18 cellular contexts compared by ENCODE assay signal in the genomic region with DNA sequence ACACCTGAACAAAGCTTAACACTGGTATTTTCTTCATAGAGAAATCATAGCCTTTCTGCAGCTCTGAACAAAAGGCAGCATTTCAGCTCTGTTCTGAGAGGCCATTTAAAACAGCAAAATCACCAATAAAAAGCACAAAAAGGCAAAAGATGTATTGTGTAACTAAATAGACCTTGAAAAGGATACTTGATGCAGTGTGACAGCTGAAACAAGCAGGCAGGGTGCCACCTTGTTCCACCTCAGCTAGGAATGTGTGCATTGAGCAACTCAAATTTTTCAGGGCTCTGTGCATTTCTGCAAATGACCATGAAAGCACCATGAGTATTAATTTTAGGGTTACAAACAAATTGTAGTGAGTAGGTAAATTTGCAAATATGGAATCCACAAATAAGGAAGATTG.
"Had no signal": no experiment of that assay in that cellular context is flagged by ENCODE, and none has a peak within 500 bp of the region (broad histone marks: within the 10 kb centered on the region; RNA-seq: fewer than 3 reads in every experiment).

No MANE protein-coding gene starts in this region.

- H3K4me3 ChIP-seq: heart left ventricle, ovary, transverse colon had no signal

- H3K27ac ChIP-seq: foreskin keratinocyte had no signal

- H3K27me3 ChIP-seq: ovary, transverse colon had no signal

- H3K9me3 ChIP-seq: ovary, transverse colon had no signal

- ATAC-seq: activated naive CD4-positive, alpha-beta T cell treated with anti-CD3 and anti-CD28 coated beads, Interleukin-2, amount 50 U/mL, for 72 hours; esophagus mucosa; foreskin keratinocyte; heart left ventricle; left lobe of liver had no signal

- H3K36me3 ChIP-seq: heart left ventricle, ovary, transverse colon had no signal

- H3K9me3 Mint-ChIP-seq: endodermal cell had no signal

- H3K4me1 ChIP-seq: foreskin keratinocyte had no signal

- H3K4me3 Mint-ChIP-seq: activated CD4-positive, alpha-beta T cell treated with anti-CD3 and anti-CD28 coated beads, Interleukin-2, amount 10 ng/mL, durations not matched to agents 7 days and 5 days; endodermal cell had no signal

- DNase-seq: activated CD4-positive, alpha-beta T cell treated with anti-CD3 and anti-CD28 coated beads, Interleukin-2, amount 10 ng/mL, durations not matched to agents 7 days and 5 days; activated CD4-positive, CD25-positive, alpha-beta regulatory T cell; activated CD8-positive, alpha-beta memory T cell treated with anti-CD3 and anti-CD28 coated beads for 24 hours; activated effector memory CD4-positive, alpha-beta T cell treated with Interleukin-2 at 50 U/mL for 16 hours; aorta; endodermal cell; foreskin keratinocyte; heart left ventricle; islet precursor cell; mesenchymal stem cell; ovary; retina; stimulated activated CD4-positive, alpha-beta T cell treated with anti-CD3 and anti-CD28 coated beads, Interleukin-15, amount 100 ng/mL, for 24 hours; stimulated activated CD4-positive, alpha-beta T cell treated with anti-CD3 and anti-CD28 coated beads, Interleukin-4, amount 100 ng/mL, for 4 hours; transverse colon had no signal

- H3K27me3 Mint-ChIP-seq: activated CD4-positive, alpha-beta T cell treated with anti-CD3 and anti-CD28 coated beads, Interleukin-2, amount 10 ng/mL, durations not matched to agents 7 days and 5 days had no signal

- H3K27ac Mint-ChIP-seq: activated naive CD4-positive, alpha-beta T cell treated with anti-CD3 and anti-CD28 coated beads, Interleukin-2, amount 50 U/mL, for 72 hours; endodermal cell had no signal
